In the genomic region with DNA sequence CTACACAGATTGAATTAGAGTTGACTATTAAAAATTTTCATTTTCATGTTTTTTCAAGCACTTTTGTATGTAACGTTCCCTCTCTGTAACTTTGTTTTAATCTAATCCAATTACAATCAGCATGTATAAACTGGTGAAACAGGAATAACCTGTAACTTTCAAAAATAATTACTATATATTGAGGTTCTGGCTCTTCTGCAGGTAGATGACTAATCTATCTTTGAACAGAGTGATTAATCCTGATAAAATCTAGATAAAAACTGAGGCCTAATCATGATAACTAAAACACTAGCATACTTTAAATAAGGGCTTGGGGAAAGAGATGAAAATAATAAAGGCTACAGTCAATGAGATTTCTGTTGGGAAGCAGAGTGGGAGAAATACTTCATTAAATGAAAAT, we compare ENCODE assay signal across 15 cellular contexts.
"Had no signal": no experiment of that assay in that cellular context is flagged by ENCODE, and none has a peak within 500 bp of the region (broad histone marks: within the 10 kb centered on the region; RNA-seq: fewer than 3 reads in every experiment).

No MANE protein-coding gene starts in this region.

- H3K4me1 ChIP-seq: body of pancreas, right atrium auricular region, upper lobe of left lung had no signal

- H3K4me3 ChIP-seq: body of pancreas, coronary artery, right atrium auricular region, upper lobe of left lung had no signal

- H3K27me3 ChIP-seq: body of pancreas, right atrium auricular region, upper lobe of left lung had no signal

- H3K9me3 ChIP-seq: body of pancreas, right atrium auricular region, upper lobe of left lung had no signal

- H3K27ac ChIP-seq: body of pancreas, upper lobe of left lung had no signal

- DNase-seq: activated CD4-positive, alpha-beta T cell treated with anti-CD3 and anti-CD28 coated beads, Interleukin-2, amount 10 ng/mL, durations not matched to agents 24 days and 14 days; activated CD8-positive, alpha-beta T cell treated with anti-CD3 and anti-CD28 coated beads for 36 hours; activated naive CD4-positive, alpha-beta T cell; activated naive CD8-positive, alpha-beta T cell treated with anti-CD3 and anti-CD28 coated beads for 36 hours; activated T-cell treated with anti-CD3 and anti-CD28 coated beads, Interleukin-2, amount 50 U/mL, for 1 hour; amygdala; body of pancreas; immature natural killer cell; stimulated activated CD4-positive, alpha-beta T cell treated with anti-CD3 and anti-CD28 coated beads, Interleukin-2, amount 100 ng/mL, for 24 hours; upper lobe of left lung had no signal

- ATAC-seq: activated CD8-positive, alpha-beta T cell treated with anti-CD3 and anti-CD28 coated beads for 36 hours; activated T-helper 17 cell treated with anti-CD3 and anti-CD28 coated beads, Interleukin-2, amount 50 U/mL, for 72 hours; body of pancreas; esophagus mucosa; natural killer cell treated with Interleukin-12 subunit alpha and Interleukin-12 subunit beta and Interleukin-15 and Interleukin-18, amount 100 ng/mL, for 72 hours had no signal

- H3K36me3 ChIP-seq: right atrium auricular region, upper lobe of left lung had no signal
